Comparison of ENCODE assay signal across 25 cellular contexts in genomic region chr3:26932752-26933151, GRCh38.
"Had no signal": no experiment of that assay in that cellular context is flagged by ENCODE, and none has a peak within 500 bp of the region (broad histone marks: within the 10 kb centered on the region; RNA-seq: fewer than 3 reads in every experiment).

No MANE protein-coding gene starts in this region.

- H3K9me3 ChIP-seq: MG63, Peyer's patch, SJCRH30 had no signal

- DNase-seq: IMR-90, Karpas-422, KG1, MG63, NCI-H1092, NCI-H1105 treated with DMSO at 0.1 percent for 48 hours, NCI-H1417 treated with DMSO at 0.1 percent for 48 hours, NCI-H146, NCI-H1694 treated with DMSO at 0.1 percent for 48 hours, NCI-H1930, NCI-H2081, NCI-H2107, NCI-H2227 treated with DMSO at 0.1 percent for 48 hours, NCI-H524, NCI-H526 treated with DMSO at 0.1 percent for 48 hours, NCI-H748 treated with DMSO at 0.1 percent for 48 hours, PC-9, Peyer's patch, SHP77 treated with DMSO at 0.1 percent for 48 hours, SJCRH30, T-helper 1 cell, T-helper 17 cell had no signal

- FAIRE-seq: HepG2 had no signal

- ATAC-seq: HepG2, Right ventricle myocardium inferior, SK-N-SH treated with all-trans-retinoic acid at 6 μM for 48 hours, T-helper 17 cell had no signal

- H3K4me1 ChIP-seq: Peyer's patch, SJCRH30 had no signal

- H3K27ac ChIP-seq: PC-9, Peyer's patch, SJCRH30 had no signal

- H2AFZ ChIP-seq: PC-9 had no signal

- H3K27me3 ChIP-seq: MG63, Peyer's patch, SJCRH30 had no signal

- H3K4me3 ChIP-seq: MG63, PC-9, Peyer's patch, SJCRH30 had no signal

- H3K36me3 ChIP-seq: MG63, Peyer's patch, SJCRH30 had no signal

- H3K4me2 ChIP-seq: PC-9 had no signal
